In genomic region chr12:87556985-87557384, GRCh38 we compare ENCODE assay signal across 32 cellular contexts.
"Had no signal": no experiment of that assay in that cellular context is flagged by ENCODE, and none has a peak within 500 bp of the region (broad histone marks: within the 10 kb centered on the region; RNA-seq: fewer than 3 reads in every experiment).

No MANE protein-coding gene starts in this region.

- DNase-seq: activated B cell treated with CpG ODN at 0.5 μM for 24 hours; activated CD4-positive, alpha-beta memory T cell treated with anti-CD3 and anti-CD28 coated beads for 36 hours; activated CD4-positive, alpha-beta T cell treated with anti-CD3 and anti-CD28 coated beads for 4 hours; activated CD4-positive, alpha-beta T cell treated with anti-CD3 and anti-CD28 coated beads, Interleukin-2, amount 10 ng/mL, durations not matched to agents 24 days and 14 days; activated CD4-positive, alpha-beta T cell treated with anti-CD3 and anti-CD28 coated beads, Interleukin-2, amount 50 U/mL, for 1 hour; activated CD4-positive, alpha-beta T cell treated with anti-CD3 and anti-CD28 coated beads, Interleukin-2, amount 50 U/mL, for 4 hours; activated CD4-positive, CD25-positive, alpha-beta regulatory T cell treated with anti-CD3 and anti-CD28 coated beads, Interleukin-2, amount 50 U/mL, for 72 hours; activated CD8-positive, alpha-beta memory T cell treated with anti-CD3 and anti-CD28 coated beads, Interleukin-2, amount 50 U/mL, for 4 hours; activated CD8-positive, alpha-beta T cell treated with anti-CD3 and anti-CD28 coated beads for 36 hours; activated effector memory CD4-positive, alpha-beta T cell treated with anti-CD3 and anti-CD28 coated beads, Interleukin-2, amount 50 U/mL, for 16 hours; activated gamma-delta T cell treated with Interleukin-2 at 50 U/mL for 16 hours; activated naive CD4-positive, alpha-beta T cell; activated naive CD4-positive, alpha-beta T cell treated with anti-CD3 and anti-CD28 coated beads for 36 hours; activated naive CD4-positive, alpha-beta T cell treated with anti-CD3 and anti-CD28 coated beads, Interleukin-2, amount 50 U/mL, for 16 hours; activated naive CD8-positive, alpha-beta T cell treated with anti-CD3 and anti-CD28 coated beads for 36 hours; activated T-cell treated with anti-CD3 and anti-CD28 coated beads for 4 hours; activated T-cell treated with anti-CD3 and anti-CD28 coated beads, Interleukin-2, amount 50 U/mL, for 1 hour; activated T-cell treated with anti-CD3 and anti-CD28 coated beads, Interleukin-2, amount 50 U/mL, for 4 hours; activated T-cell treated with anti-CD3 and anti-CD28 coated beads, Interleukin-2, amount 50 U/mL, for 72 hours; adrenal gland; amniotic stem cell; aorta; body of pancreas; brain microvascular endothelial cell; central memory CD4-positive, alpha-beta T cell; T-helper 1 cell; T-helper 2 cell; T-helper 9 cell had no signal

- H3K36me3 ChIP-seq: adrenal gland, brain microvascular endothelial cell, breast epithelium had no signal

- H3K9me3 ChIP-seq: adrenal gland, body of pancreas had no signal

- H3K27ac ChIP-seq: adrenal gland, body of pancreas, brain microvascular endothelial cell, breast epithelium, VCaP had no signal

- H3K4me3 ChIP-seq: adrenal gland, body of pancreas, breast epithelium had no signal

- H3K27me3 ChIP-seq: adrenal gland, body of pancreas, brain microvascular endothelial cell, breast epithelium had no signal

- ATAC-seq: activated CD8-positive, alpha-beta T cell treated with anti-CD3 and anti-CD28 coated beads for 36 hours; activated naive CD4-positive, alpha-beta T cell treated with anti-CD3 and anti-CD28 coated beads, Interleukin-2, amount 50 U/mL, for 72 hours; activated T-cell treated with anti-CD3 and anti-CD28 coated beads, Interleukin-2, amount 50 U/mL, for 4 hours; activated T-cell treated with anti-CD3 and anti-CD28 coated beads, Interleukin-2, amount 50 U/mL, for 72 hours; activated T-helper 17 cell treated with anti-CD3 and anti-CD28 coated beads, Interleukin-2, amount 50 U/mL, for 72 hours; body of pancreas had no signal

- H3K4me1 ChIP-seq: adrenal gland, body of pancreas, breast epithelium had no signal
